Comparison of ENCODE assay signal across 17 cellular contexts in the genomic region with DNA sequence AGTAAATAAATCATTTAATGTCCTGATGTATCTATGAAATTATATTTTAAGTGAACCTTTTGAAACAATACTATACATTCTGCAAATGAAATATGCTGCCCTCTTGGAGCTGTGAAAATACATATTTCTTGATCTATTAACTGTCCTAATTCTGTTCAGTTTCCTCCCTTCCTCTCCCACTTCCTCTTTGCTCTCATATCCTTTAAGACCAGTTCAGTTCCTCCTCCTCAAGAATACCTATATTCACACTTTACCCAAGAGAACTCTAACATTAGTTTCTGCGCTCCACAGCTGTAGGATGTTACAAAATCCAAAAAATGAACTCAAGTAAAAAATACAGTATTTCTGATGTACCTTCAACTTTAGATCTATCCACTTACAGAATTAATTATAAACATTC. TPM values are rescaled to one million over a fixed set of nuclear protein-coding genes. Genes with fewer than 3 reads are reported as not detected.
DNase-seq lines count a peak whose midpoint lies in the region; ATAC-seq and TF ChIP-seq lines count a peak whose summit lies in the region.
"Had no signal": no experiment of that assay in that cellular context is flagged by ENCODE, and none has a peak within 500 bp of the region (broad histone marks: within the 10 kb centered on the region; RNA-seq: fewer than 3 reads in every experiment).

No MANE protein-coding gene starts in this region.

- no peak overlapping the region for H2AFZ ChIP-seq in OCI-LY3 (ENCODE audit: low read depth, low read length)
- H2AFZ ChIP-seq: hepatocyte, neural progenitor cell had no signal

- no peak for ATAC-seq in CD8-positive, alpha-beta T cell
- ATAC-seq in GM21367 (IDR thresholded peaks at IDR 0.05; ENCODE audit: unreplicated experiment) (peak; percentile 35), memory B cell (ENCODE audit: low read depth) (peak; percentile 48)
- ATAC-seq: left lobe of liver had no signal

- H3K27ac Mint-ChIP-seq in CD8-positive, alpha-beta T cell, result peak overlapping the region; percentile 33
- peak overlapping the region; percentile 84 for H3K27ac Mint-ChIP-seq in memory B cell
- H3K27ac Mint-ChIP-seq: activated naive CD4-positive, alpha-beta T cell treated with anti-CD3 and anti-CD28 coated beads, Interleukin-2, amount 10 ng/mL, durations not matched to agents 7 days and 5 days; neural progenitor cell had no signal

- H3K27me3 Mint-ChIP-seq in CD8-positive, alpha-beta T cell (ENCODE audit: low read depth), result no peaks in the 10 kb centered on the region
- H3K27me3 Mint-ChIP-seq in memory B cell, result no peaks in the 10 kb centered on the region
- H3K27me3 Mint-ChIP-seq: activated naive CD4-positive, alpha-beta T cell treated with anti-CD3 and anti-CD28 coated beads, Interleukin-2, amount 10 ng/mL, durations not matched to agents 7 days and 5 days had no signal

- peak overlapping the region; percentile 40 for H3K4me3 Mint-ChIP-seq in CD8-positive, alpha-beta T cell
- H3K4me3 Mint-ChIP-seq in memory B cell, result peak overlapping the region; percentile 69
- H3K4me3 Mint-ChIP-seq: activated naive CD4-positive, alpha-beta T cell treated with anti-CD3 and anti-CD28 coated beads, Interleukin-2, amount 10 ng/mL, durations not matched to agents 7 days and 5 days; neural progenitor cell had no signal

- peaks cover 98% of the 10 kb centered on the region for H3K79me2 ChIP-seq in OCI-LY3 (ENCODE audit: low read length)

- H3K9me3 ChIP-seq in CD8-positive, alpha-beta T cell (ENCODE audit: low read length), result no peaks in the 10 kb centered on the region
- no peaks in the 10 kb centered on the region for H3K9me3 ChIP-seq in OCI-LY3 (ENCODE audit: insufficient read depth, low read length)
- H3K9me3 ChIP-seq: tibial nerve had no signal

- peaks cover 74% of the 10 kb centered on the region for H3K4me1 Mint-ChIP-seq in CD8-positive, alpha-beta T cell (ENCODE audit: low read depth)
- peaks cover 57% of the 10 kb centered on the region for H3K4me1 Mint-ChIP-seq in memory B cell
- H3K4me1 Mint-ChIP-seq: neural progenitor cell had no signal

- H3K36me3 ChIP-seq in CD8-positive, alpha-beta T cell (ENCODE audit: insufficient read depth, low read length), result no peaks in the 10 kb centered on the region
- H3K36me3 ChIP-seq in OCI-LY3 (replicated peaks; ENCODE audit: low read depth, low read length), result no peaks in the 10 kb centered on the region
- H3K36me3 ChIP-seq: neural progenitor cell, tibial nerve had no signal

- no peaks in the 10 kb centered on the region for H3K27me3 ChIP-seq in CD8-positive, alpha-beta T cell (ENCODE audit: insufficient read depth, low read length)
- no peaks in the 10 kb centered on the region for H3K27me3 ChIP-seq in OCI-LY3 (ENCODE audit: low read depth, low read length)
- H3K27me3 ChIP-seq: hepatocyte, tibial nerve had no signal

- H3K4me2 ChIP-seq in OCI-LY3 (ENCODE audit: low read length), result peak overlapping the region; percentile 48
- H3K4me2 ChIP-seq: hepatocyte, neural progenitor cell had no signal

- peaks cover 9% of the 10 kb centered on the region for H3K36me3 Mint-ChIP-seq in CD8-positive, alpha-beta T cell
- peaks cover 4% of the 10 kb centered on the region for H3K36me3 Mint-ChIP-seq in memory B cell

- H4K20me1 ChIP-seq in OCI-LY3 (ENCODE audit: insufficient read depth, low read length), result peaks cover 68% of the 10 kb centered on the region

- no peak overlapping the region for H3K4me3 ChIP-seq in CD8-positive, alpha-beta T cell (ENCODE audit: low read depth, low read length)
- H3K4me3 ChIP-seq in OCI-LY3 (ENCODE audit: low read length), result peak overlapping the region; percentile 27; the same call in 1 of the 2 replicates
- H3K4me3 ChIP-seq: hepatocyte, neural progenitor cell, tibial nerve had no signal

- CTCF ChIA-PET in CD8-positive, alpha-beta T cell (lab: Charles Lee), result interaction anchor here (0.8 to 1.2 kb wide), 2 partner anchors 118 to 472 kb away, joined by 3 read pairs; no protein-coding TSS in a partner anchor

- H3K27ac ChIP-seq in CD8-positive, alpha-beta T cell (ENCODE audit: low read depth, low read length), result no peak overlapping the region
- peak overlapping the region; percentile 48 for H3K27ac ChIP-seq in OCI-LY3 (ENCODE audit: low read length)
- H3K27ac ChIP-seq: hepatocyte, neural progenitor cell had no signal

- H3K9me3 Mint-ChIP-seq in CD8-positive, alpha-beta T cell, result no peaks in the 10 kb centered on the region
- H3K9me3 Mint-ChIP-seq in memory B cell, result no peaks in the 10 kb centered on the region
- H3K9me3 Mint-ChIP-seq: activated naive CD4-positive, alpha-beta T cell treated with anti-CD3 and anti-CD28 coated beads, Interleukin-2, amount 10 ng/mL, durations not matched to agents 7 days and 5 days; neural progenitor cell had no signal

- POLR2A ChIA-PET in CD8-positive, alpha-beta T cell (lab: Charles Lee), result no interaction called here

- intact Hi-C loops in CD8-positive, alpha-beta T cell (cut with DNase I, micrococcal nuclease), result loop anchor here in 1 of 2 experiments (5.0 kb wide), 1 partner anchor 413 kb away; a partner anchor contains a TSS

- peaks cover 59% of the 10 kb centered on the region for H3K4me1 ChIP-seq in CD8-positive, alpha-beta T cell (ENCODE audit: insufficient read depth, low read length)
- peaks cover 56% of the 10 kb centered on the region for H3K4me1 ChIP-seq in OCI-LY3 (ENCODE audit: low read length)

- no peak overlapping the region for H3K9ac ChIP-seq in OCI-LY3 (ENCODE audit: low read length)
- H3K9ac ChIP-seq: neural progenitor cell had no signal

- DNase-seq in CD8-positive, alpha-beta T cell, result no peak
- DNase-seq in memory B cell (ENCODE audit: low spot score in 2 of 2) (no peak), NCI-H2029 treated with DMSO at 0.1 percent for 48 hours (lab: John Stamatoyannopoulos, UW) (no peak), HuH-7.5 (ENCODE audit: low spot score) (no peak), globus pallidus (ENCODE audit: low spot score) (no peak)
- DNase-seq in stimulated activated CD4-positive, alpha-beta T cell treated with anti-CD3 and anti-CD28 coated beads, Interleukin-4, amount 100 ng/mL, for 24 hours, result no peak
- DNase-seq: activated CD4-positive, alpha-beta T cell treated with anti-CD3 and anti-CD28 coated beads, Interleukin-2, amount 50 U/mL, for 4 hours; activated naive CD4-positive, alpha-beta T cell treated with anti-CD3 and anti-CD28 coated beads, Interleukin-2, amount 10 ng/mL, durations not matched to agents 7 days and 5 days; central memory CD4-positive, alpha-beta T cell; HCEC 1CT; NCI-H1436 treated with DMSO at 0.1 percent for 48 hours had no signal

- no peak for TF ChIP-seq CTCF in CD8-positive, alpha-beta T cell (IDR thresholded peaks at IDR 0.05)
- no peak for TF ChIP-seq CTCF in OCI-LY3 (IDR thresholded peaks at IDR 0.05; ENCODE audit: low read depth, low read length)

RNA-seq across cellular contexts. Expression of a gene that starts 5.4 kb away (rescaled TPM):
- 10 to 100 TPM; 86.0 to 89.3 TPM for total RNA-seq in CD8-positive, alpha-beta T cell
